8 cellular contexts compared by ENCODE assay signal in the genomic region with DNA sequence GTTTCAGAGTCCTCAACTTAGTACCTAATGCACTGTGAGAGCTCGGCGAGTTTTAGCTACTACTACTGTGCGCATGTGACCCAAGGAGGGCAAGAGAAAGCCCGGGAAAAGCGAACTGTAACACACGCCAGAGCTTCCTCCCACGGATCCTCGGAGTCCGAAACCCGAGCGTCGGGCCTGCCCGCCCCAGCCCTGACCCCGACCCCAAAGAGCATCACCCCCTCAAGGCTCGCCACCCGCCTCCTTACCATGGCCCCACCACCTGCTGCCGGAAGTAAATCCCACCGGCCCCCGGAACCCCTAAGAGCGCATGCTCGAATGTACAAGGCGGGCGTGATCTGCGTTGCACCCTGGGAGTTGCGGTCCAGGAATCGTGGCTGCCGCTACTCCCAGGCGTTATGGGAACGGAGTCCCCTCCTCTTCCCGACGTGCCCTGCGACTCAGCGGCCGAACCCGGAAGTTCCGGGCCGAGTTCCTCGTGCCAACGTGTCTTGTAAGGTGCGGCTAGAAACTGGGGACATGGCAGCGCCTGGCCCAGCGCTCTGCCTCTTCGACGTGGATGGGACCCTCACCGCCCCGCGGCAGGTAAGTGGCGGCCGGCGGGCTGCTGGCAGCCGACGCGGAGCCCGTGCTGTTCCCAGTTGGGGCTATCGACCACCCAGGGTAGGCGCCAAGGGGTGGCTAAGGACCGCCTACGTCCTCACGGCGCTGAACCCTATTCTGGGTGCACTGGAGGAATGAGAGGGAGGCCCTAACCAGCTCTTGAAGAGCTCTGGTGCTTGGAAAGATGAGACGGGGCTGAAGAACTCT. TPM values are rescaled to one million over a fixed set of nuclear protein-coding genes. Genes with fewer than 3 reads are reported as not detected.
A peak's percentile ranks its signal among the peaks of the same experiment; 100 is the strongest.
DNase-seq lines count a peak whose midpoint lies in the region; ATAC-seq and TF ChIP-seq lines count a peak whose summit lies in the region.

A gene (plus strand): TSS at position 476 of the 810 bp plus-strand sequence. CDS start 44 bp downstream, at position 520.
A gene with protein sequence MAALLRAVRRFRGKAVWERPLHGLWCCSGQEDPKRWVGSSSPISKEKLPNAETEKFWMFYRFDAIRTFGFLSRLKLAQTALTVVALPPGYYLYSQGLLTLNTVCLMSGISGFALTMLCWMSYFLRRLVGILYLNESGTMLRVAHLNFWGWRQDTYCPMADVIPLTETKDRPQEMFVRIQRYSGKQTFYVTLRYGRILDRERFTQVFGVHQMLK (minus strand): TSS at position 276 of the 810 bp plus-strand sequence. CDS start 25 bp downstream, at position 251.

- WGBS in thymus = under 1% methylated on average over 61 of the region's 61 CpGs

- peaks cover 27% of the 10 kb centered on the region for H4K20me1 ChIP-seq in osteoblast (ENCODE audit: insufficient read depth, low read length)

- H3K27ac ChIP-seq in osteoblast (ENCODE audit: low read depth, low read length) (peak within 1 kb of the TSS; percentile 96), thymus (ENCODE audit: low read depth) (peak within 1 kb of the TSS; percentile 64)

- H3K79me2 ChIP-seq in osteoblast (ENCODE audit: insufficient read depth, low read length) = peaks cover 71% of the 10 kb centered on the region

- H3K27me3 Mint-ChIP-seq in activated naive CD8-positive, alpha-beta T cell = no peaks in the 10 kb centered on the region
- peaks cover 2% of the 10 kb centered on the region for H3K27me3 Mint-ChIP-seq in glutamatergic neuron (ENCODE audit: unreplicated experiment)

- H3K4me3 ChIP-seq in GM12864 (ENCODE audit: low read depth, low read length) (peak within 1 kb of the TSS; percentile 98), osteoblast (ENCODE audit: insufficient read depth, low read length) (peak within 1 kb of the TSS; percentile 97), thymus (ENCODE audit: low read length) (peak within 1 kb of the TSS; percentile 75)

- H3K4me2 ChIP-seq in osteoblast (ENCODE audit: insufficient read depth, low read length) = peak within 1 kb of the TSS; percentile 89

- H3K4me1 ChIP-seq in osteoblast (ENCODE audit: insufficient read depth, low read length) = peaks cover 26% of the 10 kb centered on the region
- H3K4me1 ChIP-seq in thymus (ENCODE audit: control insufficient read depth, insufficient read depth, low read length) = peaks cover 17% of the 10 kb centered on the region

- peaks cover 24% of the 10 kb centered on the region for H3K36me3 ChIP-seq in osteoblast (ENCODE audit: insufficient read depth, low read length)
- H3K36me3 ChIP-seq in thymus (ENCODE audit: control insufficient read depth, insufficient read depth) = peaks cover 13% of the 10 kb centered on the region

- peak within 1 kb of the TSS; percentile 91 for H3K27ac Mint-ChIP-seq in activated naive CD8-positive, alpha-beta T cell
- H3K27ac Mint-ChIP-seq in glutamatergic neuron (ENCODE audit: unreplicated experiment) = peak within 1 kb of the TSS; percentile 64

- peaks cover 46% of the 10 kb centered on the region for H3K4me1 Mint-ChIP-seq in activated naive CD8-positive, alpha-beta T cell (ENCODE audit: low read depth)
- peaks cover 11% of the 10 kb centered on the region for H3K4me1 Mint-ChIP-seq in glutamatergic neuron (ENCODE audit: low read depth, unreplicated experiment)

- peak; percentile 94 for ATAC-seq in HG02678 (IDR thresholded peaks at IDR 0.05; ENCODE audit: unreplicated experiment)

- no peaks in the 10 kb centered on the region for H3K27me3 ChIP-seq in osteoblast (ENCODE audit: insufficient read depth, low read length)
- H3K27me3 ChIP-seq in thymus (ENCODE audit: control insufficient read depth, insufficient read depth) = no peaks in the 10 kb centered on the region

- TF ChIP-seq CTCF in GM12864 (IDR thresholded peaks at IDR 0.05; ENCODE audit: low read depth, low read length, missing control alignments) (no peak), glutamatergic neuron (IDR thresholded peaks at IDR 0.05; ENCODE audit: partially characterized antibody, unreplicated experiment) (no peak), osteoblast (IDR thresholded peaks at IDR 0.05; ENCODE audit: extremely low read depth, low read depth, low read length) (no peak)

- DNase-seq in GM12864 (ENCODE audit: low read depth) (peak; percentile 95), NCI-H1105 treated with DMSO at 0.1 percent for 48 hours (lab: John Stamatoyannopoulos, UW) (peak; percentile 92), SKM-1 treated with dmso at 0.1 percent for 144 hours (lab: John Stamatoyannopoulos, UW; ENCODE audit: unreplicated experiment) (peak; percentile 94), glutamatergic neuron (peak; percentile 94), osteoblast (ENCODE audit: insufficient read length, low spot score, missing footprints) (peak; percentile 97)

- H3K4me3 Mint-ChIP-seq in activated naive CD8-positive, alpha-beta T cell = peak within 1 kb of the TSS; percentile 95
- peak within 1 kb of the TSS; percentile 95 for H3K4me3 Mint-ChIP-seq in glutamatergic neuron (ENCODE audit: unreplicated experiment)

- H3K9me3 ChIP-seq in osteoblast (ENCODE audit: low read depth, low read length) = no peaks in the 10 kb centered on the region
- H3K9me3 ChIP-seq in thymus (ENCODE audit: control insufficient read depth) = no peaks in the 10 kb centered on the region

- no peaks in the 10 kb centered on the region for H3K9me3 Mint-ChIP-seq in activated naive CD8-positive, alpha-beta T cell (ENCODE audit: low read depth)
- peaks cover 2% of the 10 kb centered on the region for H3K9me3 Mint-ChIP-seq in glutamatergic neuron (ENCODE audit: unreplicated experiment)

- peaks cover 4% of the 10 kb centered on the region for H3K36me3 Mint-ChIP-seq in activated naive CD8-positive, alpha-beta T cell
- peaks cover 4% of the 10 kb centered on the region for H3K36me3 Mint-ChIP-seq in glutamatergic neuron (ENCODE audit: unreplicated experiment)

- peak within 1 kb of the TSS; percentile 89 for H2AFZ ChIP-seq in osteoblast (ENCODE audit: low read length)

RNA-seq across cellular contexts. Expression of the first gene that starts in this region (rescaled TPM):
- total RNA-seq in glutamatergic neuron (ENCODE audit: unreplicated experiment) (23.2 TPM), osteoblast (39.5 and 42.7 TPM in 2 replicates)
- 18.6 TPM for polyA plus RNA-seq in thymus

RNA-seq across cellular contexts. Expression of the second gene that starts in this region (rescaled TPM):
- total RNA-seq in glutamatergic neuron (ENCODE audit: unreplicated experiment) (7.3 TPM), osteoblast (3.5 and 4.0 TPM in 2 replicates)
- 14.2 TPM for polyA plus RNA-seq in thymus

Comparison
In these comparisons a context has a peak if more than half of its experiments do, and no peak if none do; other contexts are left out.
1. Peak in every context shown above with its lines: DNase-seq, ATAC-seq, H3K4me3 ChIP-seq and H3K27ac ChIP-seq.